Comparison of ENCODE assay signal across 8 cellular contexts in the genomic region with DNA sequence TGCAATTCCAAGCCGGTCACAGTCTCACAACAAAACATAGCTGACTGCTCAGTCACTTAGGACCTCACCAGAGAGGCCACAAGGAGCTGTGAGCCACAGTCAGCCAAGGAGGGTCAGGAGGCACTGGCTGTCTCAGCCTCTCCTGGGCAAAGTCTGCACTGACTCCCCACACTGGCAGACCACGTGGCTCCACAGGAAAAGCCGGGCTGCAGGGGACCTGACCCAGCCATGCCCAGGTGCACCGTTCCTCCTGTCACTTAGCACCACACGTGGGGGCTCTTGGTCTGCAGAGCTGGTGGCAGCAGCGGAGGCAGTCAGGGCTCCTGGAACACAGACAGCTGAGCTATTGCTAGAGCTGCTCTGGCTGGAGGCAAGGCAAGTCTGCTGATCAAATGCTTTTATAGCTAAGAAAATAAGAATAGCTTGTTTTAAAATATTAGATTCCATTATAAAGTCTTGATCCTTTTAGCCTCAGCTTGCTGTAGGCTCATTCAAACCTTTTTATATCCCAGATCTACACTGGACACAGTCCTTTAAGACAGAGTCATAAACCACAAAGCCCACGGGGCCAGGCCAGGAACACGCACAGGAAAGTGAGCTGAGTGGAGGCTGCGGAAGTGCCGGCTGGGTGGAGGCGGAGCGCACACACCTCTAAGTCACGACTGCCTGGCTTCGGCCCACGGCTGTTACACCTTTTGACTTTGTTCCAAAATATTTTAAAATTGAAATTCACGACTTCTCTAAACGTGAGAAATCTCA.
DNase-seq lines count a peak whose midpoint lies in the region; ATAC-seq, FAIRE-seq and TF ChIP-seq lines count a peak whose summit lies in the region.

No MANE protein-coding gene starts in this region.

- TF ChIP-seq POLR2A in GM18505 (IDR thresholded peaks at IDR 0.05; ENCODE audit: borderline replicate concordance, extremely low read depth, insufficient read depth, insufficient read length): no peak
- no peak for TF ChIP-seq POLR2A in esophagus squamous epithelium (IDR thresholded peaks at IDR 0.05)

- H3K4me3 ChIP-seq in epithelial cell of proximal tubule (ENCODE audit: low read depth, low read length): no peak overlapping the region
- H3K4me3 ChIP-seq in skeletal muscle satellite cell (ENCODE audit: low read length): no peak overlapping the region
- no peak overlapping the region for H3K4me3 ChIP-seq in esophagus squamous epithelium

- WGBS in esophagus squamous epithelium, 2 donors: 25 to 33% methylated on average over 15 to 16 of the region's 17 CpGs

- no peaks in the 10 kb centered on the region for H3K36me3 ChIP-seq in skeletal muscle satellite cell (ENCODE audit: insufficient read depth, low read length)
- no peaks in the 10 kb centered on the region for H3K36me3 ChIP-seq in esophagus squamous epithelium

- ATAC-seq in GM19463 (IDR thresholded peaks at IDR 0.05; ENCODE audit: unreplicated experiment) (peak; percentile 61), HG03280 (IDR thresholded peaks at IDR 0.05; ENCODE audit: unreplicated experiment) (no peak), GM18505 (IDR thresholded peaks at IDR 0.05; ENCODE audit: unreplicated experiment) (no peak)

- H3K27ac ChIP-seq in esophagus squamous epithelium: no peak overlapping the region

- H3K9me3 ChIP-seq in skeletal muscle satellite cell (replicated peaks; ENCODE audit: low read length): no peaks in the 10 kb centered on the region
- H3K9me3 ChIP-seq in esophagus squamous epithelium: no peaks in the 10 kb centered on the region

- intact Hi-C loops in esophagus squamous epithelium (cut with DNase I): no loop called here

- H3K4me1 ChIP-seq in skeletal muscle satellite cell (ENCODE audit: control insufficient read depth, insufficient read depth, low read length): peaks cover 35% of the 10 kb centered on the region
- peaks cover 0 to 7% (median 0%) of the 10 kb centered on the region in 3 donors for H3K4me1 ChIP-seq in esophagus squamous epithelium

- DNase-seq in RCC 7860 (ENCODE audit: low spot score) (peak; percentile 50), epithelial cell of proximal tubule (ENCODE audit: low read depth) (no peak), NCI-H446 (lab: John Stamatoyannopoulos, UW) (no peak), esophagus squamous epithelium (lab: John Stamatoyannopoulos, UW) (no peak)

- peak overlapping the region; percentile 66 for H3K4me2 ChIP-seq in skeletal muscle satellite cell (ENCODE audit: low read length)

- no peaks in the 10 kb centered on the region for H3K27me3 ChIP-seq in skeletal muscle satellite cell (ENCODE audit: control insufficient read depth, insufficient read depth, low read length)
- no peaks in the 10 kb centered on the region for H3K27me3 ChIP-seq in esophagus squamous epithelium

- no peak overlapping the region for H3K9ac ChIP-seq in skeletal muscle satellite cell (ENCODE audit: low read depth, low read length)

- peak; percentile 13 for TF ChIP-seq CTCF in epithelial cell of proximal tubule (conservative IDR thresholded peaks at IDR 0.05; ENCODE audit: low read depth, low read length)
- TF ChIP-seq CTCF in esophagus squamous epithelium (IDR thresholded peaks at IDR 0.05): no peak

- FAIRE-seq in RCC 7860 (lab: Jason Lieb, UNC): no peak
